ENCODE assay signal across 31 cellular contexts in the genomic region with DNA sequence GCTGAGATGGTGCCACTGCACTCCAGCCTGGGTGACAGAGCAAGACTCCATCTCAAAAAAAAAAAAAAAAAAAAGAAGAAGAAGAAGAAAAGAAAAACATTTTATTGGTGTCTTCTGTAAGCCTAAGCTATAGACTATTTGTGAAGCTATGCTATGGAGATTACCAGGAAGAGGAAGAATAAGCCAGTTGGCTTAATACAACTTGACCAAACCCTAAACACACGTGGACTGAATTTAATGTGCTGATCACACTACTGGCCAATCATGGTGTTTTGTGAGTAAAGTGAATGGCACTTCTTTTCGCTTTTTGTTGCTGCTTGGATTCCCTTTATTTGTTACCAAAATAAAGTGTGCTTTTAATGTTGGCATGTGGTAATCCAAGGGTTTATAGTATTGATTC. TPM values are rescaled to one million over a fixed set of nuclear protein-coding genes. Genes with fewer than 3 reads are reported as not detected.
"Had no signal": no experiment of that assay in that cellular context is flagged by ENCODE, and none has a peak within 500 bp of the region (broad histone marks: within the 10 kb centered on the region; RNA-seq: fewer than 3 reads in every experiment).

No MANE protein-coding gene starts in this region.

- H3K27ac ChIP-seq: adrenal gland, body of pancreas, colonic mucosa, epithelial cell of prostate had no signal

- H3K9me3 ChIP-seq: adrenal gland, body of pancreas, colonic mucosa had no signal

- H3K4me1 ChIP-seq: adrenal gland had no signal

- H3K4me3 ChIP-seq: adrenal gland, body of pancreas, colonic mucosa had no signal

- H3K27me3 ChIP-seq: adrenal gland, body of pancreas, colonic mucosa had no signal

- FAIRE-seq: endothelial cell of umbilical vein, frontal cortex had no signal

- DNase-seq: activated CD4-positive, alpha-beta memory T cell treated with anti-CD3 and anti-CD28 coated beads for 36 hours; activated CD4-positive, alpha-beta T cell treated with anti-CD3 and anti-CD28 coated beads for 36 hours; activated CD4-positive, alpha-beta T cell treated with anti-CD3 and anti-CD28 coated beads, Interleukin-2, amount 10 ng/mL, durations not matched to agents 24 days and 14 days; activated CD4-positive, CD25-positive, alpha-beta regulatory T cell; activated CD4-positive, CD25-positive, alpha-beta regulatory T cell treated with anti-CD3 and anti-CD28 coated beads, Interleukin-2, amount 50 U/mL, for 72 hours; activated CD8-positive, alpha-beta memory T cell treated with anti-CD3 and anti-CD28 coated beads, Interleukin-2, amount 10 ng/mL, durations not matched to agents 7 days and 5 days; activated CD8-positive, alpha-beta memory T cell treated with anti-CD3 and anti-CD28 coated beads, Interleukin-2, amount 50 U/mL, for 4 hours; activated CD8-positive, alpha-beta T cell treated with anti-CD3 and anti-CD28 coated beads, Interleukin-2, amount 10 ng/mL, durations not matched to agents 7 days and 5 days; activated effector memory CD4-positive, alpha-beta T cell treated with anti-CD3 and anti-CD28 coated beads, Interleukin-2, amount 50 U/mL, for 16 hours; activated naive CD4-positive, alpha-beta T cell treated with anti-CD3 and anti-CD28 coated beads for 36 hours; activated naive CD8-positive, alpha-beta T cell treated with anti-CD3 and anti-CD28 coated beads for 36 hours; activated naive CD8-positive, alpha-beta T cell treated with anti-CD3 and anti-CD28 coated beads, Interleukin-2, amount 50 U/mL, for 24 hours; activated T-cell treated with anti-CD3 and anti-CD28 coated beads, Interleukin-2, amount 50 U/mL, for 1 hour; activated T-cell treated with anti-CD3 and anti-CD28 coated beads, Interleukin-2, amount 50 U/mL, for 48 hours; adrenal gland; amygdala; aorta; body of pancreas; central memory CD4-positive, alpha-beta T cell; cerebellar nuclear complex; effector CD8-positive, alpha-beta T cell; foreskin fibroblast; T-helper 1 cell; T-helper 17 cell; T1000 had no signal

- ATAC-seq: activated CD4-positive, alpha-beta T cell treated with anti-CD3 and anti-CD28 coated beads for 36 hours; activated CD8-positive, alpha-beta memory T cell treated with anti-CD3 and anti-CD28 coated beads, Interleukin-2, amount 10 ng/mL, durations not matched to agents 7 days and 5 days; activated CD8-positive, alpha-beta T cell treated with anti-CD3 and anti-CD28 coated beads, Interleukin-2, amount 10 ng/mL, durations not matched to agents 7 days and 5 days; activated naive CD8-positive, alpha-beta T cell treated with anti-CD3 and anti-CD28 coated beads, Interleukin-2, amount 50 U/mL, for 24 hours; T-helper 17 cell had no signal

- H3K36me3 ChIP-seq: adrenal gland, colonic mucosa had no signal

RNA-seq across cellular contexts. Expression of gene GGTA1, which starts 49.9 kb away (rescaled TPM):
- total RNA-seq: activated CD4-positive, alpha-beta memory T cell treated with anti-CD3 and anti-CD28 coated beads for 36 hours; activated CD4-positive, alpha-beta T cell treated with anti-CD3 and anti-CD28 coated beads for 36 hours; activated CD4-positive, alpha-beta T cell treated with anti-CD3 and anti-CD28 coated beads, Interleukin-2, amount 10 ng/mL, durations not matched to agents 24 days and 14 days; activated CD8-positive, alpha-beta memory T cell treated with anti-CD3 and anti-CD28 coated beads for 36 hours; activated CD8-positive, alpha-beta T cell treated with anti-CD3 and anti-CD28 coated beads, Interleukin-2, amount 10 ng/mL, durations not matched to agents 7 days and 5 days; activated naive CD4-positive, alpha-beta T cell treated with anti-CD3 and anti-CD28 coated beads for 36 hours; activated naive CD8-positive, alpha-beta T cell treated with anti-CD3 and anti-CD28 coated beads for 36 hours; activated T-helper 2 cell treated with anti-CD3 and anti-CD28 coated beads, Interferon-gamma antibody, Interleukin-2, Interleukin-4, amounts not matched to agents 10 μg/mL and 5 μg/mL and 100 μg/mL, durations not matched to agents 14 hours and 24 hours and 36 hours; endothelial cell of umbilical vein had no signal
- polyA plus RNA-seq: endothelial cell of umbilical vein had no signal
